In the genomic region with DNA sequence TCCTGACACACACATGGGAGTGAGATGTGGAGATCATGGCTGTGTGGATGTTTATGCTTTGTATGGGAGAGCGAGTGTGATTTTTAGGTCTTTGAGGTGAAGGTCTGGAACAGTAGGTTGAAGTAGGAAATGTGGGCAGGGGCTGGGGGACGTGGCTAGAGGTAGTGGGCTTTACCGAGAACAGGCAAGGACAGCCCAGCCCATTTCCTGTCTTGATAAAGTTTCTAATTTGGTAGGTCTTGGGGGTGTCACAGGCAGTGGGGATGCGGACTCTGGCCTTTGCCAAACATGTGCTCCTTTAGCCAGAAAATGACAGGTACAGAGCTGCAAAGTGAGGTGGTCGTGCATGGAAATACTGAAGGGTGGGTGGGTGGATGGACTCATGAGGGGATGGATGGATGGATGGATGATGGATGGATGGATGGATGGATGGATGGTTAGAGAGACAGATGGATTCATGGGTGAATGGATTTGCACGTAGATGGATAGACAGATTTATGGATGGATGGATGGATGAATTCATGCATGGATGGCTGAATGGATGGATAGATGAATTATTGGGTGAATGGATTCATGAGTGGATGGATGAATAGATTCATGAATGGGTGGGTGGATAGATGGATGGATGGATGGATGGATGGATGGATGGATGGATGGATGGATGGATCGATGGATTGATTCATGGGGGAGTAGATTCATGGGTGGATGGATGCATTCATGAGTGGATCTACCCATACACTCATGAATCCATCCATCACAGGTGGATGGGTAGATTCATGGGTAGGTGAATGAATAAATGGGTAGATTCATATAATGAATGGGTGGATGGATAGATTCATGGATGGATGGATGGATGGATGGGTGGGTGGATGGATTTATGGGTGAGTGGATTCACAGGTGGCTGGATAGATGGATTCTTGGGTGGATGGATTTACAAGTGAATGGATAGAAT, we compare ENCODE assay signal across 15 cellular contexts.
"Had no signal": no experiment of that assay in that cellular context is flagged by ENCODE, and none has a peak within 500 bp of the region (broad histone marks: within the 10 kb centered on the region; RNA-seq: fewer than 3 reads in every experiment).

No MANE protein-coding gene starts in this region.

- H3K79me2 ChIP-seq: parathyroid adenoma had no signal

- FAIRE-seq: colon, endometrium had no signal

- H3K9ac ChIP-seq: parathyroid adenoma had no signal

- H3K4me1 ChIP-seq: parathyroid adenoma had no signal

- H2AFZ ChIP-seq: parathyroid adenoma had no signal

- H3K4me3 ChIP-seq: upper lobe of left lung had no signal

- H3K27ac ChIP-seq: parathyroid adenoma, upper lobe of left lung had no signal

- H3K27me3 ChIP-seq: neutrophil, upper lobe of left lung had no signal

- DNase-seq: activated CD4-positive, alpha-beta T cell treated with anti-CD3 and anti-CD28 coated beads, Interleukin-2, amount 10 ng/mL, durations not matched to agents 24 days and 14 days; activated CD8-positive, alpha-beta T cell treated with anti-CD3 and anti-CD28 coated beads for 36 hours; activated naive CD4-positive, alpha-beta T cell treated with Interleukin-2 at 50 U/mL for 16 hours; activated naive CD8-positive, alpha-beta T cell treated with anti-CD3 and anti-CD28 coated beads, Interleukin-2, amount 10 ng/mL, durations not matched to agents 7 days and 5 days; activated T-cell treated with anti-CD3 and anti-CD28 coated beads, Interleukin-2, amount 50 U/mL, for 1 hour; central memory CD4-positive, alpha-beta T cell; natural killer cell; stimulated activated CD4-positive, alpha-beta T cell treated with anti-CD3 and anti-CD28 coated beads, Interleukin-12 subunit alpha, Interleukin-12 subunit beta, amount 100 ng/mL, for 4 hours; stimulated activated CD4-positive, alpha-beta T cell treated with anti-CD3 and anti-CD28 coated beads, Interleukin-2, amount 100 ng/mL, for 24 hours; stimulated activated naive CD8-positive, alpha-beta T cell treated with anti-CD3 and anti-CD28 coated beads, Interleukin-15, Interleukin-2, amounts not matched to agents 100 U/mL and 50 U/mL, for 24 hours; upper lobe of left lung had no signal

- H3K9me3 ChIP-seq: neutrophil, upper lobe of left lung had no signal
